In the genomic region with DNA sequence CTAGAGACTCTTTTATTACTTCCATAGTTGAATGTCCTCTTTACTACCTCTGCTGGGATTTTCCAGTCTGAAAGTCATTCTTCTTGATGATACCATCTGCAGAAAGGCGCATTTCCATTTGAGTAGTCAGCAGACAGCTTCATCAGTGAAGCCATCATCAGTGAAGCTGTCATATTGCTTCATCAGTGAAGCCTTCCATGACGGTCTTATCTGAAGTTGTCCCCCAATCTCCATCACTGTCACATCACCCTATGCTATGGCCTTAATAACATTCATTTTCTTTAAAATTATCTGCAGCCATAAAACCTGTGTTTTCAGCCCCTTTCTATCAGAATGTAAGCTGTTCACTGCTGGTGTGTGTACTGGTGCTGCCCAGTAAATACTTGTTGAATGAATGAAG, we compare ENCODE assay signal across 32 cellular contexts.
"Had no signal": no experiment of that assay in that cellular context is flagged by ENCODE, and none has a peak within 500 bp of the region (broad histone marks: within the 10 kb centered on the region; RNA-seq: fewer than 3 reads in every experiment).

No MANE protein-coding gene starts in this region.

- DNase-seq: activated B cell treated with CpG ODN at 0.5 μM for 24 hours; activated CD4-positive, alpha-beta memory T cell treated with anti-CD3 and anti-CD28 coated beads for 36 hours; activated CD4-positive, alpha-beta T cell treated with anti-CD3 and anti-CD28 coated beads for 4 hours; activated CD4-positive, alpha-beta T cell treated with anti-CD3 and anti-CD28 coated beads, Interleukin-2, amount 10 ng/mL, durations not matched to agents 24 days and 14 days; activated CD4-positive, alpha-beta T cell treated with anti-CD3 and anti-CD28 coated beads, Interleukin-2, amount 50 U/mL, for 1 hour; activated CD4-positive, alpha-beta T cell treated with anti-CD3 and anti-CD28 coated beads, Interleukin-2, amount 50 U/mL, for 4 hours; activated CD4-positive, CD25-positive, alpha-beta regulatory T cell treated with anti-CD3 and anti-CD28 coated beads, Interleukin-2, amount 50 U/mL, for 72 hours; activated CD8-positive, alpha-beta memory T cell treated with anti-CD3 and anti-CD28 coated beads, Interleukin-2, amount 50 U/mL, for 4 hours; activated CD8-positive, alpha-beta T cell treated with anti-CD3 and anti-CD28 coated beads for 36 hours; activated effector memory CD4-positive, alpha-beta T cell treated with anti-CD3 and anti-CD28 coated beads, Interleukin-2, amount 50 U/mL, for 16 hours; activated gamma-delta T cell treated with Interleukin-2 at 50 U/mL for 16 hours; activated naive CD4-positive, alpha-beta T cell; activated naive CD4-positive, alpha-beta T cell treated with anti-CD3 and anti-CD28 coated beads for 36 hours; activated naive CD4-positive, alpha-beta T cell treated with anti-CD3 and anti-CD28 coated beads, Interleukin-2, amount 50 U/mL, for 16 hours; activated naive CD8-positive, alpha-beta T cell treated with anti-CD3 and anti-CD28 coated beads for 36 hours; activated T-cell treated with anti-CD3 and anti-CD28 coated beads for 4 hours; activated T-cell treated with anti-CD3 and anti-CD28 coated beads, Interleukin-2, amount 50 U/mL, for 1 hour; activated T-cell treated with anti-CD3 and anti-CD28 coated beads, Interleukin-2, amount 50 U/mL, for 4 hours; activated T-cell treated with anti-CD3 and anti-CD28 coated beads, Interleukin-2, amount 50 U/mL, for 72 hours; adrenal gland; amniotic stem cell; aorta; body of pancreas; brain microvascular endothelial cell; central memory CD4-positive, alpha-beta T cell; T-helper 1 cell; T-helper 2 cell; T-helper 9 cell had no signal

- ATAC-seq: activated CD8-positive, alpha-beta T cell treated with anti-CD3 and anti-CD28 coated beads for 36 hours; activated naive CD4-positive, alpha-beta T cell treated with anti-CD3 and anti-CD28 coated beads, Interleukin-2, amount 50 U/mL, for 72 hours; activated T-cell treated with anti-CD3 and anti-CD28 coated beads, Interleukin-2, amount 50 U/mL, for 4 hours; activated T-cell treated with anti-CD3 and anti-CD28 coated beads, Interleukin-2, amount 50 U/mL, for 72 hours; activated T-helper 17 cell treated with anti-CD3 and anti-CD28 coated beads, Interleukin-2, amount 50 U/mL, for 72 hours; body of pancreas had no signal

- H3K4me3 ChIP-seq: adrenal gland, body of pancreas, breast epithelium had no signal

- H3K27me3 ChIP-seq: adrenal gland, body of pancreas, breast epithelium had no signal

- H3K36me3 ChIP-seq: adrenal gland, brain microvascular endothelial cell, breast epithelium had no signal

- H3K4me1 ChIP-seq: adrenal gland, body of pancreas, breast epithelium had no signal

- H3K9me3 ChIP-seq: adrenal gland had no signal

- H3K27ac ChIP-seq: adrenal gland, body of pancreas, brain microvascular endothelial cell, breast epithelium, VCaP had no signal
